ENCODE assay signal across 28 cellular contexts in genomic region chr2:222945887-222946286, GRCh38.
A peak's percentile ranks its signal among the peaks of the same experiment; 100 is the strongest.
DNase-seq lines count a peak whose midpoint lies in the region; ATAC-seq and TF ChIP-seq lines count a peak whose summit lies in the region.
"Had no signal": no experiment of that assay in that cellular context is flagged by ENCODE, and none has a peak within 500 bp of the region (broad histone marks: within the 10 kb centered on the region; RNA-seq: fewer than 3 reads in every experiment).

No MANE protein-coding gene starts in this region.

- H3K9ac ChIP-seq in HUES48 (ENCODE audit: low read depth, low read length) (no peak overlapping the region), mesendoderm (ENCODE audit: low read length) (no peak overlapping the region), smooth muscle cell (ENCODE audit: low read depth) (peak overlapping the region; percentile 25)
- H3K9ac ChIP-seq: KMS-11, SK-N-SH had no signal

- no peak overlapping the region for H2BK5ac ChIP-seq in mesendoderm (ENCODE audit: low read length)

- H3K4me1 ChIP-seq in HUES48 (ENCODE audit: control insufficient read depth, insufficient read depth, low read length) (peaks cover 23% of the 10 kb centered on the region), mesendoderm (ENCODE audit: control insufficient read depth, low read depth, low read length) (no peaks in the 10 kb centered on the region), smooth muscle cell (ENCODE audit: low read depth) (peaks cover 32% of the 10 kb centered on the region)

- H3K27ac Mint-ChIP-seq in WTC11, result peak overlapping the region; percentile 83
- H3K27ac Mint-ChIP-seq: CD14-positive monocyte, IgD-negative memory B cell had no signal

- no peak overlapping the region for H2AFZ ChIP-seq in smooth muscle cell (ENCODE audit: low read depth)

- no peaks in the 10 kb centered on the region for H3K27me3 ChIP-seq in HUES48 (ENCODE audit: control insufficient read depth, insufficient read depth, low read length)
- H3K27me3 ChIP-seq in mesendoderm (ENCODE audit: insufficient read depth, low read length, poor library complexity), result no peaks in the 10 kb centered on the region
- H3K27me3 ChIP-seq in smooth muscle cell (ENCODE audit: low read depth), result no peaks in the 10 kb centered on the region
- H3K27me3 ChIP-seq: BE2C had no signal

- H3K79me2 ChIP-seq in mesendoderm (ENCODE audit: control insufficient read depth, insufficient read depth, low read length) (no peaks in the 10 kb centered on the region), smooth muscle cell (ENCODE audit: low read depth) (no peaks in the 10 kb centered on the region)

- no peaks in the 10 kb centered on the region for H3K27me3 Mint-ChIP-seq in WTC11 (ENCODE audit: low read depth)
- H3K27me3 Mint-ChIP-seq: IgD-negative memory B cell had no signal

- H3K36me3 Mint-ChIP-seq in WTC11, result no peaks in the 10 kb centered on the region; the same call in 1 of the 2 replicates
- H3K36me3 Mint-ChIP-seq: IgD-negative memory B cell had no signal

- in situ Hi-C loops in ACHN (cut with HindIII; ENCODE audit: low pct_ligation_motif_present, low pct_unique_long_range_greater_than_20kb, low sequenced_read_pairs), result no loop called here

- H3K4me3 ChIP-seq in HUES48 (ENCODE audit: low read depth, low read length) (no peak overlapping the region), mesendoderm (ENCODE audit: low read length) (no peak overlapping the region), smooth muscle cell (no peak overlapping the region)
- H3K4me3 ChIP-seq: GM12878 had no signal

- no peak overlapping the region for H3K4me3 Mint-ChIP-seq in WTC11
- H3K4me3 Mint-ChIP-seq: CD14-positive monocyte; CD8-positive, alpha-beta memory T cell; IgD-negative memory B cell had no signal

- no peaks in the 10 kb centered on the region for H4K20me1 ChIP-seq in smooth muscle cell (ENCODE audit: low read depth)

- no CpG with 5 or more reads among the region's 8 CpGs for WGBS in mesendoderm (ENCODE audit: extremely low coverage, insufficient coverage, low lambda C conversion rate)
- 53% methylated on average over 8 of the region's 8 CpGs for WGBS in smooth muscle cell (ENCODE audit: low lambda C conversion rate)

- H3K9me3 ChIP-seq in HUES48 (ENCODE audit: control insufficient read depth, insufficient read depth, low read length) (no peaks in the 10 kb centered on the region), smooth muscle cell (replicated peaks; ENCODE audit: low read depth) (no peaks in the 10 kb centered on the region)
- H3K9me3 ChIP-seq: BE2C, SK-N-SH had no signal

- H3K9me3 Mint-ChIP-seq in WTC11, result peaks cover 4% of the 10 kb centered on the region; the same call in 1 of the 2 replicates
- H3K9me3 Mint-ChIP-seq: CD8-positive, alpha-beta memory T cell; IgD-negative memory B cell had no signal

- H3K18ac ChIP-seq in mesendoderm (ENCODE audit: low read length), result no peak overlapping the region

- CTCF ChIA-PET in WTC11 (lab: Charles Lee), result interaction anchor here (0.9 to 1.5 kb wide), 2 partner anchors 14 to 239 kb away, joined by 3 to 5 read pairs; no protein-coding TSS in a partner anchor

- no peak overlapping the region for H4K8ac ChIP-seq in mesendoderm (ENCODE audit: low read depth, low read length)

- no peak overlapping the region for H2BK15ac ChIP-seq in mesendoderm (replicated peaks; ENCODE audit: low read depth)

- H3K23ac ChIP-seq in mesendoderm (ENCODE audit: low read length), result no peak overlapping the region

- DNase-seq in WTC11 (ENCODE audit: low spot score) (no peak), mesendoderm (peak; percentile 28), smooth muscle cell (lab: John Stamatoyannopoulos, UW; ENCODE audit: unreplicated experiment) (no peak), ACHN (no peak), Right ventricle myocardium superior (no peak)
- no peak for DNase-seq in effector CD8-positive, alpha-beta T cell (lab: John Stamatoyannopoulos, UW)
- DNase-seq: BE2C; CD8-positive, alpha-beta memory T cell; DMS 273 treated with DMSO at 0.1 percent for 48 hours; DMS79; EL; GDM1; MM.1S; NCI-H1694; NCI-H2029 treated with DMSO at 0.1 percent for 48 hours; NCI-H446 treated with DMSO at 0.1 percent for 48 hours; NCI-H526; NCI-H82; RPMI8226; SHP77 treated with DMSO at 0.1 percent for 48 hours; SW 1271 had no signal

- no peak overlapping the region for H3K56ac ChIP-seq in mesendoderm (ENCODE audit: low read length)

- no peak overlapping the region for H3K4me2 ChIP-seq in mesendoderm (ENCODE audit: low read length)
- H3K4me2 ChIP-seq in smooth muscle cell, result peak overlapping the region; percentile 57
- H3K4me2 ChIP-seq: KMS-11, SK-N-SH had no signal

- H2AK5ac ChIP-seq in mesendoderm (ENCODE audit: low read length), result no peak overlapping the region

- intact Hi-C loops in Right ventricle myocardium superior (cut with DNase I), result no loop called here

- no peak overlapping the region for H4K5ac ChIP-seq in mesendoderm (ENCODE audit: low read length)

- H2BK120ac ChIP-seq in mesendoderm (ENCODE audit: low read depth, low read length), result no peak overlapping the region

- POLR2A ChIA-PET in WTC11 (lab: Charles Lee), result no interaction called here

- peaks cover 23% of the 10 kb centered on the region for H3K4me1 Mint-ChIP-seq in WTC11

- no peaks in the 10 kb centered on the region for H3F3A ChIP-seq in smooth muscle cell (ENCODE audit: low read depth)

- ATAC-seq in WTC11 (no peak), Right ventricle myocardium superior (ENCODE audit: poor library complexity) (no peak)
- ATAC-seq: GM12878, HCT116 had no signal

- peaks cover 6% of the 10 kb centered on the region; the same call in 1 of the 2 replicates for H3K36me3 ChIP-seq in HUES48 (ENCODE audit: control insufficient read depth, insufficient read depth, low read length)
- H3K36me3 ChIP-seq in mesendoderm (ENCODE audit: control insufficient read depth, insufficient read depth, low read length), result no peaks in the 10 kb centered on the region
- H3K36me3 ChIP-seq in smooth muscle cell (ENCODE audit: low read depth), result no peaks in the 10 kb centered on the region
- H3K36me3 ChIP-seq: BE2C had no signal

- H3K4ac ChIP-seq in mesendoderm (ENCODE audit: low read depth, low read length), result no peak overlapping the region

- H3K27ac ChIP-seq in HUES48 (ENCODE audit: low read depth, low read length), result peak overlapping the region; percentile 41
- no peak overlapping the region for H3K27ac ChIP-seq in mesendoderm (ENCODE audit: low read depth, low read length)
- H3K27ac ChIP-seq in smooth muscle cell (ENCODE audit: low read depth), result peak overlapping the region; percentile 72
- H3K27ac ChIP-seq: KMS-11 had no signal

- no peaks in the 10 kb centered on the region for H3K79me1 ChIP-seq in mesendoderm (ENCODE audit: low read length)

- TF ChIP-seq CTCF in WTC11 (IDR thresholded peaks at IDR 0.05) (no peak), smooth muscle cell (IDR thresholded peaks at IDR 0.05; ENCODE audit: borderline replicate concordance, insufficient read depth, poor library complexity, severe bottlenecking) (no peak)

TF ChIP-seq in WTC11, 78 proteins besides CTCF, POLR2A, EP300 and RAD21 (continues in another document):
- no peak for TF ChIP-seq ZNF138 (CRISPR knock-in tag; conservative IDR thresholded peaks at IDR 0.05)
- TF ChIP-seq USF2 (CRISPR knock-in tag; IDR thresholded peaks at IDR 0.05), result no peak
- no peak for TF ChIP-seq ARID4B (CRISPR knock-in tag; IDR thresholded peaks at IDR 0.05; ENCODE audit: borderline replicate concordance)
- no peak for TF ChIP-seq TEAD1 (CRISPR knock-in tag; IDR thresholded peaks at IDR 0.05)
- TF ChIP-seq OVOL2 (CRISPR knock-in tag; IDR thresholded peaks at IDR 0.05; ENCODE audit: borderline replicate concordance), result no peak
- no peak for TF ChIP-seq GTF2I (CRISPR knock-in tag; conservative IDR thresholded peaks at IDR 0.05)
